In genomic region chr12:51270067-51270846, GRCh38 we compare ENCODE assay signal across 1 cellular context.
TF ChIP-seq lines count a peak whose summit lies in the region.

Gene SMAGP (minus strand): TSS chr12:51270415. CDS start chr12:51269278, 1,137 bp downstream.

TF ChIP-seq in K562, 482 proteins besides CTCF, POLR2A, EP300 and RAD21 (continued from another document and continues in another):
- TF ChIP-seq FOXA3 (CRISPR knock-in tag; conservative IDR thresholded peaks at IDR 0.05 in 1 of 2, IDR thresholded peaks at IDR 0.05 in 1 of 2): no peak
- no peak for TF ChIP-seq TGIF2 (CRISPR knock-in tag; IDR thresholded peaks at IDR 0.05)
- TF ChIP-seq PREB (CRISPR knock-in tag; IDR thresholded peaks at IDR 0.05): no peak
- TF ChIP-seq MAZ (CRISPR knock-in tag; conservative IDR thresholded peaks at IDR 0.05 in 1 of 2, IDR thresholded peaks at IDR 0.05 in 1 of 2): peak in 1 of 2 experiments; percentile 83; a peak in 3 of 4 replicates
- TF ChIP-seq TAF1 (IDR thresholded peaks at IDR 0.05; ENCODE audit: control insufficient read depth, extremely low read depth, insufficient read depth, low read length, severe bottlenecking): peak; percentile 60
- no peak for TF ChIP-seq ZNF316 (IDR thresholded peaks at IDR 0.05)
- no peak for TF ChIP-seq U2AF2 (optimal IDR thresholded peaks at IDR 0.05; ENCODE audit: low read depth, low read length)
- no peak for TF ChIP-seq NR1H2 (CRISPR knock-in tag; IDR thresholded peaks at IDR 0.05)
- TF ChIP-seq PURB (CRISPR knock-in tag; IDR thresholded peaks at IDR 0.05; ENCODE audit: low read depth): no peak
- 0 out of 2 replicates have a peak, but pooled peaks have one; percentile 58 for TF ChIP-seq CREB1 (IDR thresholded peaks at IDR 0.05)
- TF ChIP-seq CREB1 (CRISPR knock-in tag; IDR thresholded peaks at IDR 0.05): peak; percentile 50; the same call in 1 of the 2 replicates
- no peak for TF ChIP-seq EWSR1 (IDR thresholded peaks at IDR 0.05; ENCODE audit: borderline replicate concordance, low read depth, partially characterized antibody)
- no peak for TF ChIP-seq PHB (CRISPR knock-in tag; IDR thresholded peaks at IDR 0.05)
- no peak for TF ChIP-seq U2AF1 (optimal IDR thresholded peaks at IDR 0.05; ENCODE audit: low read depth, low read length)
- no peak for TF ChIP-seq SRSF3 (IDR thresholded peaks at IDR 0.05; ENCODE audit: insufficient read depth, low read length)
- TF ChIP-seq HNRNPK (IDR thresholded peaks at IDR 0.05; ENCODE audit: low read depth, low read length, poor library complexity, severe bottlenecking): no peak
- 0 out of 2 replicates have a peak, but pooled peaks have one; percentile 54 for TF ChIP-seq CXXC5 (CRISPR knock-in tag; IDR thresholded peaks at IDR 0.05)
- TF ChIP-seq MBD1 (CRISPR knock-in tag; IDR thresholded peaks at IDR 0.05): no peak
- no peak for TF ChIP-seq ZNF174 (CRISPR knock-in tag; IDR thresholded peaks at IDR 0.05)
- no peak for TF ChIP-seq FOXA1 (IDR thresholded peaks at IDR 0.05; ENCODE audit: borderline replicate concordance)
- TF ChIP-seq UBTF (IDR thresholded peaks at IDR 0.05; ENCODE audit: borderline replicate concordance in 1 of 2, low read depth in 2 of 2, low read length in 2 of 2): peak in 1 of 2 experiments; percentile 63; a peak in 2 of 4 replicates
- TF ChIP-seq ETS1 (conservative IDR thresholded peaks at IDR 0.05; ENCODE audit: control insufficient read depth, low read depth, low read length): 0 out of 2 replicates have a peak, but pooled peaks have one; percentile 12
- TF ChIP-seq ZNF449 (CRISPR knock-in tag; IDR thresholded peaks at IDR 0.05): no peak
- peak in 1 of 2 experiments; percentile 46; a peak in 1 of 4 replicates for TF ChIP-seq NONO (IDR thresholded peaks at IDR 0.05; ENCODE audit: low read depth in 2 of 2, low read length in 1 of 2)
- TF ChIP-seq OTX1 (CRISPR knock-in tag; IDR thresholded peaks at IDR 0.05): no peak
- TF ChIP-seq CREM (IDR thresholded peaks at IDR 0.05; ENCODE audit: low read depth): peak; percentile 69
- TF ChIP-seq KDM4B (IDR thresholded peaks at IDR 0.05; ENCODE audit: borderline replicate concordance in 2 of 2, low read depth in 1 of 2): no peak
- no peak for TF ChIP-seq PBX2 (CRISPR knock-in tag; IDR thresholded peaks at IDR 0.05; ENCODE audit: low read depth)
- TF ChIP-seq PBX2 (tag; conservative IDR thresholded peaks at IDR 0.05; ENCODE audit: low read depth): no peak
- no peak for TF ChIP-seq DEAF1 (CRISPR knock-in tag; IDR thresholded peaks at IDR 0.05)
- 0 out of 4 replicates have a peak, but pooled peaks of 1 of the 2 experiments have one; percentile 34 for TF ChIP-seq TEAD1 (CRISPR knock-in tag; IDR thresholded peaks at IDR 0.05)
- TF ChIP-seq PCBP1 (IDR thresholded peaks at IDR 0.05; ENCODE audit: low read depth, low read length, poor library complexity, severe bottlenecking): peak; percentile 78
- TF ChIP-seq KAT2B (IDR thresholded peaks at IDR 0.05; ENCODE audit: low read depth, low read length): no peak
- peak; percentile 45; the same call in 1 of the 2 replicates for TF ChIP-seq MYC (IDR thresholded peaks at IDR 0.05; ENCODE audit: low read depth, low read length)
- no peak for TF ChIP-seq MYC (CRISPR knock-in tag; IDR thresholded peaks at IDR 0.05; ENCODE audit: borderline replicate concordance, low read depth)
- TF ChIP-seq E4F1 (CRISPR knock-in tag; IDR thresholded peaks at IDR 0.05; ENCODE audit: borderline replicate concordance): no peak
- TF ChIP-seq MTF1 (CRISPR knock-in tag; IDR thresholded peaks at IDR 0.05; ENCODE audit: borderline replicate concordance): no peak
- 0 out of 2 replicates have a peak, but pooled peaks have one; percentile 45 for TF ChIP-seq NR3C1 (CRISPR knock-in tag; IDR thresholded peaks at IDR 0.05)
- peak; percentile 83 for TF ChIP-seq VEZF1 (CRISPR knock-in tag; IDR thresholded peaks at IDR 0.05)
- TF ChIP-seq HDAC1 (IDR thresholded peaks at IDR 0.05): peak in 1 of 2 experiments; percentile 42; a peak in 1 of 4 replicates
- no peak for TF ChIP-seq FOXK1 (CRISPR knock-in tag; IDR thresholded peaks at IDR 0.05; ENCODE audit: borderline replicate concordance)
- TF ChIP-seq POLR2G (IDR thresholded peaks at IDR 0.05; ENCODE audit: low read depth, low read length): peak; percentile 87
- TF ChIP-seq SMARCE1 (IDR thresholded peaks at IDR 0.05): 0 out of 2 replicates have a peak, but pooled peaks have one; percentile 28
- 0 out of 2 replicates have a peak, but pooled peaks have one; percentile 11 for TF ChIP-seq MTA1 (IDR thresholded peaks at IDR 0.05; ENCODE audit: borderline replicate concordance)
- no peak for TF ChIP-seq E2F5 (CRISPR knock-in tag; IDR thresholded peaks at IDR 0.05)
- no peak for TF ChIP-seq CCNT2 (IDR thresholded peaks at IDR 0.05; ENCODE audit: borderline replicate concordance, extremely low read depth, insufficient read length, low read depth, low read length)
- no peak for TF ChIP-seq PHF21A (IDR thresholded peaks at IDR 0.05; ENCODE audit: borderline replicate concordance, low read depth)
- no peak for TF ChIP-seq SIRT6 (IDR thresholded peaks at IDR 0.05; ENCODE audit: low read depth, low read length)
